Comparison of ENCODE assay signal across 25 cellular contexts in genomic region chr10:31679931-31680330, GRCh38.
"Had no signal": no experiment of that assay in that cellular context is flagged by ENCODE, and none has a peak within 500 bp of the region (broad histone marks: within the 10 kb centered on the region; RNA-seq: fewer than 3 reads in every experiment).

No MANE protein-coding gene starts in this region.

- H3K36me3 ChIP-seq: MG63, SJCRH30 had no signal

- H3K27ac ChIP-seq: SJCRH30 had no signal

- H3K27me3 ChIP-seq: MG63, SJCRH30 had no signal

- H3K4me3 ChIP-seq: MG63, SJCRH30 had no signal

- DNase-seq: IMR-90; Karpas-422; KG1; MG63; NCI-H1092; NCI-H1105 treated with DMSO at 0.1 percent for 48 hours; NCI-H1417 treated with DMSO at 0.1 percent for 48 hours; NCI-H187; NCI-H2029; NCI-H2081 treated with DMSO at 0.1 percent for 48 hours; NCI-H2171; NCI-H226; NCI-H446; NCI-H510A; NCI-H524 treated with DMSO at 0.1 percent for 48 hours; NCI-H69; NCI-H774; NK-92 treated with Interleukin-12 subunit alpha and Interleukin-12 subunit beta, amount 100 ng/mL, for 24 hours; PC-3; SHP77 treated with DMSO at 0.1 percent for 48 hours; SJCRH30 had no signal

- ATAC-seq: HepG2, Panc1, PC-3, Right ventricle myocardium inferior, SK-N-SH treated with all-trans-retinoic acid at 6 μM for 48 hours had no signal
